In the genomic region with DNA sequence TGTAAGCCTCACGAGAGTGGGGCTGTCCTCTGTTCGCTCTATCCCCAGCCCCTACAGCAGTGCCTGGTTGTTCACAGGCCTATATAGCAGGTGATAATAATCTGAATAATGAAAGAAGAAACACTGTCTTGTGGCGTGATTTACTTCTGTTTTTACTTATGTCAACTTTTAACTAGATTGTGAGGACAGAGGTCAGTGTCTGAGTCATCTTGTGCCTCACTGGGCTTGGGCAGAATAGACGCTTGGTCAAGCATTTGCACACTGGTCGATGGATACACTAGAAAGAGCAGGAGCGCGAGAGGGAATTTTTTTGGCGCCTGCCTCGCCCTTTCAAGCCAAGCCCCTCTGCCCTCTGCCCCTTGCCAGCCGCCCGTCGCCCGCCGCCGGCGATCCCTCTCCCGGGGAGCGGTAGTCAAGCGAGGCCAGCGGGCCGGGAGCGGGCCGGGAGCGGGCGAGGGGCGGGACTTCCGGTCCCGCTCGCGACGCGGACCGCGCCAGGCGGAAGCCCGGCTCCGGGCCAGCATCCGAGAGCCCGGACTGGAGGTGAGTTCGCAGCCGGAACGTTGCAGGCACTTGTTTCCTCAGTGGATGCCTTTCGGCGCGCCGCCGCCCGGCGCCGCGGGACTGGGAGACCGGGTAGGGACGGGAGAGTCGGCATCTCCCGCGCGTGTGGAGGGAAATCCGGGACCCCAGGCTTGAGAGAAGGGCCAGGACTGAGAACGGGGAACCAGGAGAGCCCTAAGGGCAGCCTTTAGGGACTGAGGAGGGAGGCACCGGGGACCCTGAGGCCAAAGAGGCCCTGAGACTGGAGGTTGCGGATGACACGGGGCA, we compare ENCODE assay signal across 8 cellular contexts. TPM values are rescaled to one million over a fixed set of nuclear protein-coding genes. Genes with fewer than 3 reads are reported as not detected.
DNase-seq lines count a peak whose midpoint lies in the region; ATAC-seq and TF ChIP-seq lines count a peak whose summit lies in the region.

TSS of gene DISP1 (plus strand) at position 504 of the 831 bp plus-strand sequence. CDS start 127,785 bp downstream, outside the sequence.

- no peak within 1 kb of the TSS for H3K27ac ChIP-seq in DOHH2 (ENCODE audit: low read depth, low read length)
- H3K27ac ChIP-seq in RWPE2 (ENCODE audit: poor library complexity, severe bottlenecking) = peak within 1 kb of the TSS; percentile 37
- peak within 1 kb of the TSS; percentile 60 for H3K27ac ChIP-seq in neural progenitor cell

- H3K4me1 Mint-ChIP-seq in neural progenitor cell = peaks cover 27% of the 10 kb centered on the region

- no peaks in the 10 kb centered on the region for H3K27me3 Mint-ChIP-seq in neural progenitor cell (ENCODE audit: insufficient read depth, low read depth)

- H3K9me3 ChIP-seq in DOHH2 (ENCODE audit: control insufficient read depth, insufficient read depth, low read length) = no peaks in the 10 kb centered on the region
- H3K9me3 ChIP-seq in RWPE2 (ENCODE audit: severe bottlenecking) = no peaks in the 10 kb centered on the region
- H3K9me3 ChIP-seq in neural progenitor cell (ENCODE audit: low read depth) = no peaks in the 10 kb centered on the region

- peak within 1 kb of the TSS; percentile 97 for H3K4me3 Mint-ChIP-seq in neural progenitor cell

- peak within 1 kb of the TSS; percentile 92 for H3K4me3 ChIP-seq in DOHH2 (ENCODE audit: low read length)
- peak within 1 kb of the TSS; percentile 57 for H3K4me3 ChIP-seq in RWPE2 (ENCODE audit: severe bottlenecking)
- H3K4me3 ChIP-seq in neural progenitor cell = peak within 1 kb of the TSS; percentile 75

- H2AFZ ChIP-seq in neural progenitor cell (replicated peaks) = peak within 1 kb of the TSS; percentile 82

- H3K4me2 ChIP-seq in DOHH2 (ENCODE audit: low read length) (peak within 1 kb of the TSS; percentile 84), neural progenitor cell (peak within 1 kb of the TSS; percentile 84)

- H3K79me2 ChIP-seq in DOHH2 (ENCODE audit: control insufficient read depth, low read length) (peaks cover 35% of the 10 kb centered on the region), neural progenitor cell (ENCODE audit: low read depth) (peaks cover 42% of the 10 kb centered on the region)

- H3K4me1 ChIP-seq in DOHH2 (ENCODE audit: control insufficient read depth, low read length) (peaks cover 21% of the 10 kb centered on the region), RWPE2 (ENCODE audit: insufficient read depth, poor library complexity, severe bottlenecking) (peaks cover 15% of the 10 kb centered on the region), neural progenitor cell (peaks cover 15% of the 10 kb centered on the region)

- ATAC-seq in GM21723 (IDR thresholded peaks at IDR 0.05; ENCODE audit: unreplicated experiment) (peak; percentile 96), RWPE2 (ENCODE audit: low read depth) (peak; percentile 69)

- no peaks in the 10 kb centered on the region for H3K9me3 Mint-ChIP-seq in neural progenitor cell

- H3K36me3 Mint-ChIP-seq in neural progenitor cell = peaks cover 2% of the 10 kb centered on the region

- no peak for TF ChIP-seq CTCF in DOHH2 (IDR thresholded peaks at IDR 0.05; ENCODE audit: low read depth, low read length, poor library complexity, severe bottlenecking)
- no peak for TF ChIP-seq CTCF in RWPE2 (IDR thresholded peaks at IDR 0.05; ENCODE audit: poor library complexity, severe bottlenecking)
- TF ChIP-seq CTCF in neural progenitor cell (IDR thresholded peaks at IDR 0.05) = no peak

- H3F3A ChIP-seq in DOHH2 (ENCODE audit: control insufficient read depth, insufficient read depth) = no peaks in the 10 kb centered on the region
- H3F3A ChIP-seq in neural progenitor cell (ENCODE audit: low read depth) = peaks cover 17% of the 10 kb centered on the region

- no peaks in the 10 kb centered on the region for H3K9me2 ChIP-seq in DOHH2 (replicated peaks; ENCODE audit: control insufficient read depth, low read length)

- H3K27me3 ChIP-seq in DOHH2 (ENCODE audit: control insufficient read depth, low read length) (no peaks in the 10 kb centered on the region; the same call in 1 of the 2 replicates), RWPE2 (ENCODE audit: insufficient read depth, poor library complexity, severe bottlenecking) (no peaks in the 10 kb centered on the region), neural progenitor cell (peaks cover 8% of the 10 kb centered on the region)

- H3K36me3 ChIP-seq in DOHH2 (ENCODE audit: control insufficient read depth, low read length) = no peaks in the 10 kb centered on the region
- no peaks in the 10 kb centered on the region for H3K36me3 ChIP-seq in RWPE2 (ENCODE audit: low read depth)
- H3K36me3 ChIP-seq in neural progenitor cell = no peaks in the 10 kb centered on the region

- H3K9ac ChIP-seq in neural progenitor cell = peak within 1 kb of the TSS; percentile 56

- DNase-seq in KG1 (lab: John Stamatoyannopoulos, UW) = peak; percentile 50
- DNase-seq in RWPE2 (ENCODE audit: low spot score) = peak; percentile 47
- peak; percentile 29 to 55 (median 38) for DNase-seq in activated naive CD4-positive, alpha-beta T cell (lab: John Stamatoyannopoulos, UW)
- DNase-seq in foreskin melanocyte = peak; percentile 52
- peak; percentile 91 for DNase-seq in neural progenitor cell (ENCODE audit: low spot score)
- DNase-seq in stromal cell of bone marrow (ENCODE audit: low read depth) = peak; percentile 59

- H4K20me1 ChIP-seq in DOHH2 (ENCODE audit: control insufficient read depth, insufficient read depth, low read depth, low read length) = no peaks in the 10 kb centered on the region
- no peaks in the 10 kb centered on the region for H4K20me1 ChIP-seq in neural progenitor cell (ENCODE audit: low read depth)

- peak within 1 kb of the TSS; percentile 94 for H3K27ac Mint-ChIP-seq in neural progenitor cell

RNA-seq across cellular contexts. Expression of gene DISP1, which starts in this region (rescaled TPM):
- 6.5 and 9.2 TPM in 2 replicates for total RNA-seq in neural progenitor cell (ENCODE audit: low replicate concordance)

Comparison
In these comparisons a context has a peak if more than half of its experiments do, and no peak if none do; other contexts are left out.
1. DNase-seq: peak in every context shown above with its lines; median percentile 91 in neural progenitor cell; 59 in stromal cell of bone marrow; 52 in foreskin melanocyte; 50 in KG1; 47 in RWPE2; 38 in activated naive CD4-positive, alpha-beta T cell.